17 cellular contexts compared by ENCODE assay signal in genomic region chr2:76009484-76009883, GRCh38.
DNase-seq lines count a peak whose midpoint lies in the region; ATAC-seq, FAIRE-seq and TF ChIP-seq lines count a peak whose summit lies in the region.
"Had no signal": no experiment of that assay in that cellular context is flagged by ENCODE, and none has a peak within 500 bp of the region (broad histone marks: within the 10 kb centered on the region; RNA-seq: fewer than 3 reads in every experiment).

No MANE protein-coding gene starts in this region.

- H2AFZ ChIP-seq in KMS-11 (ENCODE audit: low read depth) (no peak overlapping the region), GM12878 (ENCODE audit: control insufficient read depth, low read depth, low read length) (no peak overlapping the region), neural progenitor cell (replicated peaks) (no peak overlapping the region)

- peak; percentile 42 for ATAC-seq in GM18511 (IDR thresholded peaks at IDR 0.05; ENCODE audit: unreplicated experiment)
- peak; percentile 28; the same call in 1 of the 3 replicates for ATAC-seq in GM12878
- no peak for ATAC-seq in HG02840 (IDR thresholded peaks at IDR 0.05; ENCODE audit: low FRiP score, unreplicated experiment)
- ATAC-seq: HCT116 had no signal

- intact Hi-C loops in GM12878 (cut with micrococcal nuclease; ENCODE audit: unreplicated experiment) (no loop called here), MCF 10A (cut with micrococcal nuclease) (no loop called here), stomach (cut with DNase I; ENCODE audit: low total_unique reads) (no loop called here)

- H3K9ac ChIP-seq in KMS-11 (no peak overlapping the region), GM12878 (ENCODE audit: control insufficient read depth, insufficient read depth, low read length) (no peak overlapping the region), neural progenitor cell (no peak overlapping the region)

- H3K27ac ChIP-seq in KMS-11 = peak overlapping the region; percentile 88; the same call in 1 of the 2 replicates
- H3K27ac ChIP-seq in GM12878 (ENCODE audit: control insufficient read depth, insufficient read depth) = no peak overlapping the region
- no peak overlapping the region for H3K27ac ChIP-seq in neural progenitor cell
- H3K27ac ChIP-seq in stomach = no peak overlapping the region

- RAD21 ChIA-PET in GM12878 (lab: Charles Lee; ENCODE audit: unreplicated experiment) = no interaction called here

- TF ChIP-seq CTCF in KMS-11 (conservative IDR thresholded peaks at IDR 0.05; ENCODE audit: low read depth, low read length) (no peak), GM12878 (IDR thresholded peaks at IDR 0.05 in 2 of 3, conservative IDR thresholded peaks at IDR 0.05 in 1 of 3; ENCODE audit: control insufficient read depth in 2 of 3, extremely low read depth in 1 of 3, insufficient read depth in 1 of 3, low read depth in 3 of 3, low read length in 3 of 3) (no peak), neural progenitor cell (IDR thresholded peaks at IDR 0.05) (no peak), MCF 10A (IDR thresholded peaks at IDR 0.05; ENCODE audit: unreplicated experiment) (no peak), stomach (IDR thresholded peaks at IDR 0.05) (no peak)

- H3K36me3 Mint-ChIP-seq in neural progenitor cell (no peaks in the 10 kb centered on the region), MCF 10A (ENCODE audit: insufficient read depth, unreplicated experiment) (no peaks in the 10 kb centered on the region)
- H3K36me3 Mint-ChIP-seq: CD4-positive, alpha-beta memory T cell had no signal

- H3K9me3 Mint-ChIP-seq in neural progenitor cell (no peaks in the 10 kb centered on the region), MCF 10A (ENCODE audit: unreplicated experiment) (no peaks in the 10 kb centered on the region)

- H3K4me2 ChIP-seq in KMS-11 = peak overlapping the region; percentile 95
- no peak overlapping the region for H3K4me2 ChIP-seq in GM12878 (ENCODE audit: control insufficient read depth, insufficient read depth)
- peak overlapping the region; percentile 2 for H3K4me2 ChIP-seq in neural progenitor cell

- H3K9me3 ChIP-seq in GM12878 (replicated peaks; ENCODE audit: control insufficient read depth, insufficient read depth, low read length) (no peaks in the 10 kb centered on the region), neural progenitor cell (ENCODE audit: low read depth) (no peaks in the 10 kb centered on the region), stomach (peaks cover 0 to under 1% (median 0%) of the 10 kb centered on the region in 4 donors)

- peaks cover 30% of the 10 kb centered on the region for H3K4me1 ChIP-seq in KMS-11 (ENCODE audit: low read depth, poor library complexity, severe bottlenecking)
- no peaks in the 10 kb centered on the region for H3K4me1 ChIP-seq in GM12878 (ENCODE audit: control insufficient read depth, insufficient read depth, low read length)
- peaks cover 32% of the 10 kb centered on the region for H3K4me1 ChIP-seq in neural progenitor cell
- no peaks in the 10 kb centered on the region for H3K4me1 ChIP-seq in stomach

- H3K27me3 Mint-ChIP-seq in neural progenitor cell (ENCODE audit: insufficient read depth, low read depth) = no peaks in the 10 kb centered on the region
- H3K27me3 Mint-ChIP-seq in MCF 10A (ENCODE audit: insufficient read depth, unreplicated experiment) = no peaks in the 10 kb centered on the region
- H3K27me3 Mint-ChIP-seq: B cell; CD4-positive, alpha-beta memory T cell had no signal

- CTCF ChIA-PET in GM12878 (lab: Yijun Ruan, JAX) (no interaction called here), MCF 10A (lab: Yijun Ruan, JAX) (interaction anchor here (0.6 kb wide), 1 partner anchor 235 kb away, joined by 3 read pairs; no protein-coding TSS in a partner anchor)

- H3K79me2 ChIP-seq in KMS-11 (ENCODE audit: insufficient read depth, low read depth) (no peaks in the 10 kb centered on the region), GM12878 (ENCODE audit: control insufficient read depth, insufficient read depth, low read length) (no peaks in the 10 kb centered on the region), neural progenitor cell (ENCODE audit: low read depth) (no peaks in the 10 kb centered on the region)

- peaks cover 18% of the 10 kb centered on the region for H3K4me1 Mint-ChIP-seq in neural progenitor cell
- H3K4me1 Mint-ChIP-seq in MCF 10A (ENCODE audit: insufficient read depth, unreplicated experiment) = peaks cover 9% of the 10 kb centered on the region
- H3K4me1 Mint-ChIP-seq: B cell; CD4-positive, alpha-beta memory T cell had no signal

- TF ChIP-seq POLR2A in GM12878 (IDR thresholded peaks at IDR 0.05; ENCODE audit: low read depth, low read length) (no peak), stomach (IDR thresholded peaks at IDR 0.05) (no peak)

- POLR2A ChIA-PET in GM12878 (lab: Charles Lee) = no interaction called here
- POLR2A ChIA-PET in MCF 10A (lab: Yijun Ruan, JAX) = no interaction called here

- FAIRE-seq in GM12878 (lab: Jason Lieb, UNC) = no peak
- no peak for FAIRE-seq in urothelium cell line (lab: Jason Lieb, UNC)
- FAIRE-seq: GM19239, HTR-8/SVneo had no signal

- H3K4me3 Mint-ChIP-seq in neural progenitor cell = no peak overlapping the region
- no peak overlapping the region for H3K4me3 Mint-ChIP-seq in MCF 10A (ENCODE audit: unreplicated experiment)
- H3K4me3 Mint-ChIP-seq: B cell; CD4-positive, alpha-beta memory T cell had no signal

- 61% methylated on average over 2 of the region's 2 CpGs for WGBS in GM12878 (ENCODE audit: insufficient coverage, insufficient replicate concordance, low lambda C conversion rate, missing lambda C conversion rate)
- WGBS in stomach, 5 donors = 68 to 85% (median 74%) methylated on average over 2 of the region's 2 CpGs

- DNase-seq in GM12878 (ENCODE audit: low read depth, low spot score) = no peak
- peak; percentile 11 for DNase-seq in neural progenitor cell (ENCODE audit: low spot score)
- no peak for DNase-seq in urothelium cell line (ENCODE audit: low spot score)
- DNase-seq in MCF 10A (ENCODE audit: unreplicated experiment) = no peak
- no peak for DNase-seq in stomach
- DNase-seq: CD4-positive, alpha-beta memory T cell; NCI-H1105 treated with DMSO at 0.1 percent for 48 hours; NCI-H187; NCI-H774; SHP77 treated with DMSO at 0.1 percent for 48 hours had no signal

- H3K4me3 ChIP-seq in KMS-11 (IDR thresholded peaks at IDR 0.05; ENCODE audit: insufficient read depth, low read depth, low read length) (no peak overlapping the region), GM12878 (no peak overlapping the region), neural progenitor cell (no peak overlapping the region), stomach (no peak overlapping the region)

- no peaks in the 10 kb centered on the region for H3F3A ChIP-seq in neural progenitor cell (ENCODE audit: low read depth)

- no peaks in the 10 kb centered on the region for H4K20me1 ChIP-seq in KMS-11 (ENCODE audit: insufficient read depth)
- H4K20me1 ChIP-seq in GM12878 (ENCODE audit: control insufficient read depth, insufficient read depth) = no peaks in the 10 kb centered on the region
- no peaks in the 10 kb centered on the region for H4K20me1 ChIP-seq in neural progenitor cell (ENCODE audit: low read depth)

- H3K36me3 ChIP-seq in KMS-11 (ENCODE audit: insufficient read depth) (no peaks in the 10 kb centered on the region), GM12878 (ENCODE audit: control insufficient read depth in 2 of 2, insufficient read depth in 2 of 2, low read length in 1 of 2) (no peaks in the 10 kb centered on the region), neural progenitor cell (no peaks in the 10 kb centered on the region), stomach (no peaks in the 10 kb centered on the region)

- H3K27me3 ChIP-seq in KMS-11 (ENCODE audit: insufficient read depth, low read depth) (no peaks in the 10 kb centered on the region), GM12878 (replicated peaks in 1 of 2; ENCODE audit: control insufficient read depth in 2 of 2, insufficient read depth in 2 of 2, low read length in 1 of 2) (no peaks in the 10 kb centered on the region), neural progenitor cell (no peaks in the 10 kb centered on the region), stomach (no peaks in the 10 kb centered on the region)

- H3K27ac Mint-ChIP-seq in neural progenitor cell (no peak overlapping the region), MCF 10A (ENCODE audit: low read depth, unreplicated experiment) (no peak overlapping the region)
- H3K27ac Mint-ChIP-seq: B cell; CD4-positive, alpha-beta memory T cell had no signal

- TF ChIP-seq RAD21 in GM12878 (IDR thresholded peaks at IDR 0.05; ENCODE audit: insufficient read depth, low read depth, low read length) = no peak

- SMC1A ChIA-PET in GM12878 (lab: Charles Lee; ENCODE audit: uncharacterized antibody, unreplicated experiment) = interaction anchor here (0.8 kb wide), 1 partner anchor 90 kb away, joined by 3 read pairs; no protein-coding TSS in a partner anchor

- in situ Hi-C loops in GM12878 (cut with MboI) = no loop called here

- BruUV-seq in GM12878 (replicated peaks; lab: Mats Ljungman, UMichigan) = no TSS peak
- no TSS peak for BruUV-seq in MCF 10A (replicated peaks; lab: Mats Ljungman, UMichigan)

- TF ChIP-seq EP300 in GM12878 (IDR thresholded peaks at IDR 0.05; ENCODE audit: borderline replicate concordance in 1 of 2, control insufficient read depth in 1 of 2, low read depth in 2 of 2, low read length in 2 of 2) = no peak
- no peak for TF ChIP-seq EP300 in stomach (IDR thresholded peaks at IDR 0.05)

TF ChIP-seq in GM12878, 131 proteins besides CTCF, POLR2A, EP300 and RAD21:
- peak; percentile 39; the same call in 1 of the 2 replicates for TF ChIP-seq MTA2 (IDR thresholded peaks at IDR 0.05; ENCODE audit: low read depth)
- TF ChIP-seq CBFB (IDR thresholded peaks at IDR 0.05; ENCODE audit: low read depth) = no peak
- TF ChIP-seq IKZF1 (conservative IDR thresholded peaks at IDR 0.05) = 0 out of 2 replicates have a peak, but pooled peaks have one; percentile 29
- TF ChIP-seq SPI1 (IDR thresholded peaks at IDR 0.05; ENCODE audit: borderline replicate concordance, insufficient read depth, low read depth, low read length) = peak; percentile 85
- peak in 1 of 2 experiments; percentile 23; a peak in 1 of 4 replicates for TF ChIP-seq IKZF2 (IDR thresholded peaks at IDR 0.05)
TF ChIP-seq in GM12878: peak in this region for 4.
